8 cellular contexts compared by ENCODE assay signal in genomic region chr3:48739955-48740823, GRCh38.
A peak's percentile ranks its signal among the peaks of the same experiment; 100 is the strongest.
DNase-seq lines count a peak whose midpoint lies in the region; ATAC-seq and TF ChIP-seq lines count a peak whose summit lies in the region.

No MANE protein-coding gene starts in this region.

- H3K4me1 ChIP-seq in MM.1S (ENCODE audit: low read length), result peaks cover 3% of the 10 kb centered on the region; the same call in 1 of the 2 replicates

- H3K4me3 ChIP-seq in MM.1S (ENCODE audit: low read length) (no peak overlapping the region), choroid plexus epithelial cell (ENCODE audit: low read depth, low read length) (peak overlapping the region; percentile 17)

- H3K9ac ChIP-seq in MM.1S (ENCODE audit: low read length), result no peak overlapping the region

- no peaks in the 10 kb centered on the region for H3F3A ChIP-seq in MM.1S (ENCODE audit: insufficient read depth, low read length)

- H3K9me2 ChIP-seq in MM.1S (replicated peaks; ENCODE audit: insufficient read depth, low read length), result no peaks in the 10 kb centered on the region

- no peaks in the 10 kb centered on the region for H4K20me1 ChIP-seq in MM.1S (ENCODE audit: insufficient read depth, low read length)

- H3K9me3 ChIP-seq in MM.1S (replicated peaks; ENCODE audit: insufficient read depth, low read length), result no peaks in the 10 kb centered on the region

- H2AFZ ChIP-seq in MM.1S (ENCODE audit: low read length), result peak overlapping the region; percentile 73

- H3K27ac ChIP-seq in C4-2B, result peak overlapping the region; percentile 78
- no peak overlapping the region for H3K27ac ChIP-seq in MM.1S (ENCODE audit: low read length)
- H3K27ac ChIP-seq in layer of hippocampus (ENCODE audit: low read depth, low read length), result peak overlapping the region; percentile 94

- peak; percentile 91 for TF ChIP-seq CTCF in C4-2B (conservative IDR thresholded peaks at IDR 0.05)
- peak; percentile 80 for TF ChIP-seq CTCF in MM.1S (IDR thresholded peaks at IDR 0.05; ENCODE audit: low read length)
- peak; percentile 89 for TF ChIP-seq CTCF in choroid plexus epithelial cell (conservative IDR thresholded peaks at IDR 0.05; ENCODE audit: low read depth, low read length)

- DNase-seq in MM.1S, result peak; percentile 51
- peak; percentile 24 to 48 for DNase-seq in activated CD4-positive, alpha-beta T cell treated with anti-CD3 and anti-CD28 coated beads for 24 hours (ENCODE audit: low read depth in 2 of 2)
- DNase-seq in choroid plexus epithelial cell (ENCODE audit: low read depth), result peak; percentile 80
- DNase-seq in stimulated activated CD4-positive, alpha-beta T cell treated with anti-CD3 and anti-CD28 coated beads, Interleukin-15, amount 100 ng/mL, for 1 hour (ENCODE audit: low read depth in 1 of 2, low spot score in 1 of 2), result peak; percentile 14 to 24

- peak; percentile 55 for ATAC-seq in GM21390 (IDR thresholded peaks at IDR 0.05; ENCODE audit: unreplicated experiment)
- no peak for ATAC-seq in GM19324 (IDR thresholded peaks at IDR 0.05; ENCODE audit: low FRiP score, unreplicated experiment)

- H3K36me3 ChIP-seq in MM.1S (replicated peaks; ENCODE audit: insufficient read depth, low read length), result no peaks in the 10 kb centered on the region

- peak overlapping the region; percentile 20; the same call in 1 of the 2 replicates for H3K4me2 ChIP-seq in MM.1S (ENCODE audit: low read depth, low read length)

- no peaks in the 10 kb centered on the region for H3K27me3 ChIP-seq in MM.1S (replicated peaks; ENCODE audit: insufficient read depth, low read length)
- H3K27me3 ChIP-seq in layer of hippocampus (ENCODE audit: control insufficient read depth, insufficient read depth, low read length), result no peaks in the 10 kb centered on the region

- no peaks in the 10 kb centered on the region for H3K79me2 ChIP-seq in MM.1S (ENCODE audit: low read length)

Comparison
In these comparisons a context has a peak if more than half of its experiments do, and no peak if none do; other contexts are left out.
1. DNase-seq: peak in every context shown above with its lines; median percentile 80 in choroid plexus epithelial cell; 51 in MM.1S; 36 in activated CD4-positive, alpha-beta T cell treated with anti-CD3 and anti-CD28 coated beads for 24 hours; 19 in stimulated activated CD4-positive, alpha-beta T cell treated with anti-CD3 and anti-CD28 coated beads, Interleukin-15, amount 100 ng/mL, for 1 hour.